Comparison of ENCODE assay signal across 8 cellular contexts in genomic region chr20:46118481-46119020, GRCh38. TPM values are rescaled to one million over a fixed set of nuclear protein-coding genes. Genes with fewer than 3 reads are reported as not detected.
DNase-seq lines count a peak whose midpoint lies in the region; ATAC-seq, FAIRE-seq and TF ChIP-seq lines count a peak whose summit lies in the region.

No MANE protein-coding gene starts in this region.

- H3K36me3 ChIP-seq in astrocyte (ENCODE audit: insufficient read depth, low read length) (no peaks in the 10 kb centered on the region), keratinocyte (ENCODE audit: control insufficient read depth in 2 of 2, extremely low read depth in 1 of 2, insufficient read depth in 2 of 2, low read length in 2 of 2) (peaks cover 0 to 1% of the 10 kb centered on the region in 2 experiments)

- peak; percentile 8 for DNase-seq in stimulated activated CD4-positive, alpha-beta T cell treated with anti-CD3 and anti-CD28 coated beads, Interleukin-4, amount 100 ng/mL, for 24 hours
- no peak for DNase-seq in stimulated activated CD4-positive, alpha-beta T cell treated with anti-CD3 and anti-CD28 coated beads, Interleukin-2, amount 100 ng/mL, for 48 hours
- DNase-seq in astrocyte (ENCODE audit: low read depth), result no peak
- no peak for DNase-seq in keratinocyte (ENCODE audit: low read depth, low spot score)
- peak in 1 of 2 donors; percentile 9 for DNase-seq in stimulated activated naive CD8-positive, alpha-beta T cell treated with anti-CD3 and anti-CD28 coated beads, Interleukin-15, amount 100 ng/mL, for 72 hours
- DNase-seq in OCI-M2 (lab: John Stamatoyannopoulos, UW; ENCODE audit: unreplicated experiment), result no peak
- DNase-seq in NCI-H2081 treated with DMSO at 0.1 percent for 48 hours (lab: John Stamatoyannopoulos, UW), result no peak

- H3K9me1 ChIP-seq in keratinocyte (ENCODE audit: control insufficient read depth, extremely low read depth, insufficient read depth, low read length), result peaks cover 2% of the 10 kb centered on the region

- H3K79me2 ChIP-seq in astrocyte (ENCODE audit: insufficient read depth, low read length) (no peaks in the 10 kb centered on the region), keratinocyte (ENCODE audit: control insufficient read depth, insufficient read depth, low read length) (no peaks in the 10 kb centered on the region)

- H3K4me1 ChIP-seq in astrocyte (ENCODE audit: insufficient read depth, low read length) (peaks cover 21% of the 10 kb centered on the region), keratinocyte (ENCODE audit: control insufficient read depth, extremely low read depth, insufficient read depth, low read length) (peaks cover 10% of the 10 kb centered on the region)

- H4K20me1 ChIP-seq in astrocyte (ENCODE audit: insufficient read depth, low read length), result no peaks in the 10 kb centered on the region
- no peaks in the 10 kb centered on the region for H4K20me1 ChIP-seq in keratinocyte (ENCODE audit: control insufficient read depth, extremely low read depth, insufficient read depth, low read length)

- peaks cover 20% of the 10 kb centered on the region for H3K4me1 Mint-ChIP-seq in astrocyte (ENCODE audit: low read depth, unreplicated experiment)
- peaks cover 19% of the 10 kb centered on the region for H3K4me1 Mint-ChIP-seq in stimulated activated naive CD8-positive, alpha-beta T cell treated with anti-CD3 and anti-CD28 coated beads, Interleukin-15, amount 100 ng/mL, for 72 hours

- H3K27ac Mint-ChIP-seq in astrocyte (ENCODE audit: unreplicated experiment), result no peak overlapping the region
- H3K27ac Mint-ChIP-seq in stimulated activated naive CD8-positive, alpha-beta T cell treated with anti-CD3 and anti-CD28 coated beads, Interleukin-15, amount 100 ng/mL, for 72 hours, result no peak overlapping the region

- peaks cover 35% of the 10 kb centered on the region for H3K27me3 Mint-ChIP-seq in astrocyte (ENCODE audit: low read depth, unreplicated experiment)
- H3K27me3 Mint-ChIP-seq in stimulated activated naive CD8-positive, alpha-beta T cell treated with anti-CD3 and anti-CD28 coated beads, Interleukin-15, amount 100 ng/mL, for 72 hours, result peaks cover 34% of the 10 kb centered on the region

- H3K36me3 Mint-ChIP-seq in astrocyte (ENCODE audit: low read depth, unreplicated experiment), result peaks cover 1% of the 10 kb centered on the region

- H3K27me3 ChIP-seq in astrocyte (ENCODE audit: insufficient read depth, low read length), result peaks cover 8% of the 10 kb centered on the region
- H3K27me3 ChIP-seq in keratinocyte (ENCODE audit: control insufficient read depth, extremely low read depth, insufficient read depth, low read length), result peaks cover 5% of the 10 kb centered on the region

- H3K9ac ChIP-seq in astrocyte (ENCODE audit: low read length) (peak overlapping the region; percentile 53), keratinocyte (ENCODE audit: control insufficient read depth, extremely low read depth, insufficient read depth, low read length) (peak overlapping the region; percentile 71)

- ATAC-seq in HG03354 (IDR thresholded peaks at IDR 0.05; ENCODE audit: poor library complexity, severe bottlenecking, unreplicated experiment), result peak; percentile 66
- peak; percentile 78 for ATAC-seq in stimulated activated naive CD8-positive, alpha-beta T cell treated with anti-CD3 and anti-CD28 coated beads, Interleukin-15, amount 100 ng/mL, for 72 hours

- H3K9me3 Mint-ChIP-seq in astrocyte (ENCODE audit: unreplicated experiment), result peaks cover 4% of the 10 kb centered on the region
- H3K9me3 Mint-ChIP-seq in stimulated activated naive CD8-positive, alpha-beta T cell treated with anti-CD3 and anti-CD28 coated beads, Interleukin-15, amount 100 ng/mL, for 72 hours, result no peaks in the 10 kb centered on the region

- H3K4me3 ChIP-seq in astrocyte (ENCODE audit: insufficient read depth, low read depth, low read length) (peak overlapping the region; percentile 51), keratinocyte (ENCODE audit: control insufficient read depth in 2 of 3, extremely low read depth in 1 of 3, insufficient read depth in 2 of 3, low read depth in 1 of 3, low read length in 3 of 3) (peak overlapping the region; percentile 39 to 71 (median 68))

- H3K4me3 Mint-ChIP-seq in astrocyte (ENCODE audit: unreplicated experiment), result peak overlapping the region; percentile 84
- H3K4me3 Mint-ChIP-seq in stimulated activated naive CD8-positive, alpha-beta T cell treated with anti-CD3 and anti-CD28 coated beads, Interleukin-15, amount 100 ng/mL, for 72 hours, result peak overlapping the region; percentile 97 to 99

- FAIRE-seq in astrocyte (lab: Jason Lieb, UNC) (no peak), keratinocyte (lab: Jason Lieb, UNC) (no peak)

- H3K9me3 ChIP-seq in astrocyte (ENCODE audit: insufficient read depth, low read depth, low read length) (no peaks in the 10 kb centered on the region), keratinocyte (ENCODE audit: control insufficient read depth, low read depth, low read length) (no peaks in the 10 kb centered on the region)

- H2AFZ ChIP-seq in astrocyte (ENCODE audit: low read depth, low read length) (peak overlapping the region; percentile 81), keratinocyte (ENCODE audit: control insufficient read depth, low read length) (peak overlapping the region; percentile 90)

- dilution Hi-C loops in keratinocyte (cut with MboI; ENCODE audit: extremely low pct_ligation_motif_present, low sequenced_read_pairs), result no loop called here

- no peak for TF ChIP-seq CTCF in astrocyte (IDR thresholded peaks at IDR 0.05; ENCODE audit: insufficient read depth, low read depth, low read length)
- TF ChIP-seq CTCF in keratinocyte (optimal IDR thresholded peaks at IDR 0.05 in 1 of 3, IDR thresholded peaks at IDR 0.05 in 1 of 3, conservative IDR thresholded peaks at IDR 0.05 in 1 of 3; ENCODE audit: extremely low read depth in 1 of 3, insufficient read depth in 2 of 3, low read length in 3 of 3), result no peak

- H3K27ac ChIP-seq in astrocyte (ENCODE audit: low read depth, low read length), result no peak overlapping the region
- H3K27ac ChIP-seq in keratinocyte (ENCODE audit: control insufficient read depth, insufficient read depth, low read length), result no peak overlapping the region

- peak overlapping the region; percentile 90 for H3K4me2 ChIP-seq in astrocyte (ENCODE audit: low read length)
- H3K4me2 ChIP-seq in keratinocyte (ENCODE audit: control insufficient read depth, extremely low read depth, insufficient read depth, low read depth, low read length), result peak overlapping the region; percentile 94

RNA-seq across cellular contexts. Expression of gene CD40, which starts 0.4 kb away (rescaled TPM):
- total RNA-seq in astrocyte, result 2.3 and 4.1 TPM in 2 replicates
- 13.4 to 16.7 TPM (median 16.4 TPM) in 3 replicates for polyA plus RNA-seq in keratinocyte
- polyA plus RNA-seq in keratinocyte (2011; ENCODE audit: low read depth), result 0.70 TPM
- 9.9 and 13.2 TPM in 2 replicates for polyA plus RNA-seq in keratinocyte (2011; cell fraction: cytosol; rRNA removed)
- 16.9 and 23.9 TPM in 2 replicates for polyA plus RNA-seq in keratinocyte (2011; cell fraction: nucleus; rRNA removed)
- 5.0 and 11.8 TPM in 2 replicates for polyA plus RNA-seq in keratinocyte (2012; ENCODE audit: low replicate concordance)
- polyA minus RNA-seq in keratinocyte, result 7.6 to 12.4 TPM (median 8.6 TPM) in 3 replicates
- polyA minus RNA-seq in keratinocyte (2011; cell fraction: cytosol; rRNA and poly(A)+ RNA removed), result 15.3 TPM
- polyA minus RNA-seq in keratinocyte (2011; cell fraction: nucleus; rRNA and poly(A)+ RNA removed), result 4.2 and 5.7 TPM in 2 replicates

RNA-seq across cellular contexts. Expression of gene NCOA5, which starts 28.8 kb away (rescaled TPM):
- total RNA-seq in astrocyte, result 19.3 and 20.7 TPM in 2 replicates
- 12.8 to 23.9 TPM (median 17.6 TPM) in 3 replicates for polyA plus RNA-seq in keratinocyte
- polyA plus RNA-seq in keratinocyte (2011; ENCODE audit: low read depth), result 18.1 TPM
- polyA plus RNA-seq in keratinocyte (2011; cell fraction: cytosol; rRNA removed), result 12.5 and 14.2 TPM in 2 replicates
- polyA plus RNA-seq in keratinocyte (2011; cell fraction: nucleus; rRNA removed), result 22.3 and 25.7 TPM in 2 replicates
- 10.2 and 20.7 TPM in 2 replicates for polyA plus RNA-seq in keratinocyte (2012; ENCODE audit: low replicate concordance)
- 13.2 to 19.3 TPM (median 19.2 TPM) in 3 replicates for polyA minus RNA-seq in keratinocyte
- polyA minus RNA-seq in keratinocyte (2011; cell fraction: cytosol; rRNA and poly(A)+ RNA removed), result 11.9 TPM
- polyA minus RNA-seq in keratinocyte (2011; cell fraction: nucleus; rRNA and poly(A)+ RNA removed), result 10.2 and 15.5 TPM in 2 replicates
